11 cellular contexts compared by ENCODE assay signal in genomic region chr13:94196426-94196825, GRCh38.
DNase-seq lines count a peak whose midpoint lies in the region; ATAC-seq and TF ChIP-seq lines count a peak whose summit lies in the region.
"Had no signal": no experiment of that assay in that cellular context is flagged by ENCODE, and none has a peak within 500 bp of the region (broad histone marks: within the 10 kb centered on the region; RNA-seq: fewer than 3 reads in every experiment).

No MANE protein-coding gene starts in this region.

- H3K79me2 ChIP-seq in ACC112 (ENCODE audit: control insufficient read depth, insufficient read depth, low read length, unreplicated experiment) = no peaks in the 10 kb centered on the region

- H3K4me1 ChIP-seq in ACC112 (ENCODE audit: control insufficient read depth, insufficient read depth, low read length, unreplicated experiment) (peaks cover 15% of the 10 kb centered on the region), tibial artery (no peaks in the 10 kb centered on the region)

- peak; percentile 9 to 60 for DNase-seq in NOMO-1 (lab: John Stamatoyannopoulos, UW; ENCODE audit: unreplicated experiment in 2 of 2)
- DNase-seq in epithelial cell of esophagus (ENCODE audit: low read depth) = peak; percentile 9
- no peak for DNase-seq in osteocyte (ENCODE audit: extremely low spot score, unreplicated experiment)
- DNase-seq in stimulated activated CD4-positive, alpha-beta T cell treated with anti-CD3 and anti-CD28 coated beads, Interleukin-4, amount 100 ng/mL, for 24 hours = no peak
- no peak for DNase-seq in tibial artery
- DNase-seq in NCI-H2029 (lab: John Stamatoyannopoulos, UW) = no peak
- DNase-seq: DMS153, NCI-H2107 had no signal

- H3K36me3 Mint-ChIP-seq in osteocyte (ENCODE audit: unreplicated experiment) = peaks cover 4% of the 10 kb centered on the region

- no peak overlapping the region for H2AFZ ChIP-seq in ACC112 (ENCODE audit: low read length, unreplicated experiment)

- no peak overlapping the region for H3K4me3 Mint-ChIP-seq in osteocyte (ENCODE audit: unreplicated experiment)

- no peaks in the 10 kb centered on the region for H3K9me3 ChIP-seq in tibial artery

- H3K9me3 Mint-ChIP-seq in osteocyte (ENCODE audit: unreplicated experiment) = no peaks in the 10 kb centered on the region

- ATAC-seq in HG02884 (IDR thresholded peaks at IDR 0.05; ENCODE audit: unreplicated experiment) = no peak

- no peaks in the 10 kb centered on the region for H3K27me3 ChIP-seq in ACC112 (ENCODE audit: insufficient read depth, low read length)
- no peaks in the 10 kb centered on the region for H3K27me3 ChIP-seq in tibial artery

- no peak for TF ChIP-seq CTCF in epithelial cell of esophagus (IDR thresholded peaks at IDR 0.05; ENCODE audit: insufficient read depth, low read depth, low read length, missing control alignments)
- no peak for TF ChIP-seq CTCF in osteocyte (IDR thresholded peaks at IDR 0.05)
- no peak for TF ChIP-seq CTCF in tibial artery (IDR thresholded peaks at IDR 0.05)

- H3K27ac ChIP-seq in ACC112 (ENCODE audit: low read depth, low read length) = peak overlapping the region; percentile 29; the same call in 1 of the 2 replicates
- H3K27ac ChIP-seq in tibial artery = no peak overlapping the region
- H3K27ac ChIP-seq: C4-2B had no signal

- no peaks in the 10 kb centered on the region for H3K36me3 ChIP-seq in ACC112 (ENCODE audit: insufficient read depth, low read length)
- H3K36me3 ChIP-seq in tibial artery = no peaks in the 10 kb centered on the region

- peak overlapping the region; percentile 35 for H3K27ac Mint-ChIP-seq in osteocyte (ENCODE audit: unreplicated experiment)

- intact Hi-C loops in tibial artery (cut with DNase I; ENCODE audit: low total_unique reads) = no loop called here

- peaks cover 46% of the 10 kb centered on the region for H3K4me1 Mint-ChIP-seq in osteocyte (ENCODE audit: unreplicated experiment)

- H3K4me3 ChIP-seq in ACC112 (ENCODE audit: low read depth, low read length) (no peak overlapping the region), epithelial cell of esophagus (ENCODE audit: low read length) (no peak overlapping the region), tibial artery (no peak overlapping the region)

- no peaks in the 10 kb centered on the region for H3K27me3 Mint-ChIP-seq in osteocyte (ENCODE audit: unreplicated experiment)

Comparison
In these comparisons a context has a peak if more than half of its experiments do, and no peak if none do; other contexts are left out.
1. DNase-seq: peak in NOMO-1 (2 of 2) and epithelial cell of esophagus (single experiment); none in osteocyte (single experiment), stimulated activated CD4-positive, alpha-beta T cell treated with anti-CD3 and anti-CD28 coated beads, Interleukin-4, amount 100 ng/mL, for 24 hours (single experiment), tibial artery (0 of 2) and NCI-H2029 (single experiment).